In genomic region chr19:45526143-45526542, GRCh38 we compare ENCODE assay signal across 1 cellular context.
TF ChIP-seq lines count a peak whose summit lies in the region.

No MANE protein-coding gene starts in this region.

TF ChIP-seq in HEK293, 187 proteins besides CTCF, POLR2A, EP300 and RAD21 (continued from another document and continues in another):
- TF ChIP-seq ZBTB6 (tag by site-specific recombination; IDR thresholded peaks at IDR 0.05) (no peak), ZNF175 (tag by site-specific recombination; IDR thresholded peaks at IDR 0.05) (no peak), ZNF610 (tag by site-specific recombination; IDR thresholded peaks at IDR 0.05; ENCODE audit: borderline replicate concordance) (no peak), ZBTB11 (tag by site-specific recombination; conservative IDR thresholded peaks at IDR 0.05; ENCODE audit: low read depth) (no peak), ZBTB7A (tag by site-specific recombination; IDR thresholded peaks at IDR 0.05; ENCODE audit: low read depth) (no peak), ZNF548 (tag by site-specific recombination; IDR thresholded peaks at IDR 0.05) (no peak), ATF2 (tag by site-specific recombination; IDR thresholded peaks at IDR 0.05; ENCODE audit: low read depth) (no peak), EGR2 (tag by site-specific recombination; IDR thresholded peaks at IDR 0.05; ENCODE audit: low read depth) (no peak), REPIN1 (tag by site-specific recombination; IDR thresholded peaks at IDR 0.05; ENCODE audit: low read depth) (no peak), ZNF398 (tag by site-specific recombination; IDR thresholded peaks at IDR 0.05) (no peak), ZBTB20 (tag by site-specific recombination; IDR thresholded peaks at IDR 0.05) (no peak), ZNF133 (tag by site-specific recombination; IDR thresholded peaks at IDR 0.05) (no peak), ZNF146 (tag by site-specific recombination; IDR thresholded peaks at IDR 0.05) (no peak), ZNF248 (tag by site-specific recombination; IDR thresholded peaks at IDR 0.05) (no peak), GLIS1 (tag by site-specific recombination; IDR thresholded peaks at IDR 0.05) (peak; percentile 60), FEZF1 (tag by site-specific recombination; IDR thresholded peaks at IDR 0.05) (no peak), ZNF18 (tag by site-specific recombination; IDR thresholded peaks at IDR 0.05) (0 out of 2 replicates have a peak, but pooled peaks have one; percentile 26), ZSCAN18 (tag by site-specific recombination; IDR thresholded peaks at IDR 0.05) (no peak), HOXC10 (CRISPR knock-in tag; IDR thresholded peaks at IDR 0.05) (no peak), ZNF416 (tag by site-specific recombination; IDR thresholded peaks at IDR 0.05) (no peak), ZBTB17 (tag by site-specific recombination; IDR thresholded peaks at IDR 0.05) (no peak), ZNF658 (tag by site-specific recombination; IDR thresholded peaks at IDR 0.05) (no peak), ZNF157 (tag by site-specific recombination; IDR thresholded peaks at IDR 0.05) (no peak), ZNF518A (tag by site-specific recombination; conservative IDR thresholded peaks at IDR 0.05; ENCODE audit: low read depth) (no peak), ZNF24 (tag by site-specific recombination; IDR thresholded peaks at IDR 0.05) (no peak), IKZF3 (tag by site-specific recombination; IDR thresholded peaks at IDR 0.05) (peak; percentile 84), PRDM10 (tag by site-specific recombination; IDR thresholded peaks at IDR 0.05) (peak; percentile 95), ZNF513 (tag by site-specific recombination; IDR thresholded peaks at IDR 0.05) (no peak), ZNF654 (tag by site-specific recombination; IDR thresholded peaks at IDR 0.05; ENCODE audit: low read depth) (no peak), ZNF626 (tag by site-specific recombination; IDR thresholded peaks at IDR 0.05) (no peak), PBX3 (CRISPR knock-in tag; IDR thresholded peaks at IDR 0.05) (no peak), YY2 (tag by site-specific recombination; IDR thresholded peaks at IDR 0.05) (no peak), ZXDB (tag by site-specific recombination; IDR thresholded peaks at IDR 0.05) (no peak), GFI1B (tag by site-specific recombination; IDR thresholded peaks at IDR 0.05) (no peak)
